18 cellular contexts compared by ENCODE assay signal in genomic region chr12:66620026-66620425, GRCh38.
"Had no signal": no experiment of that assay in that cellular context is flagged by ENCODE, and none has a peak within 500 bp of the region (broad histone marks: within the 10 kb centered on the region; RNA-seq: fewer than 3 reads in every experiment).

No MANE protein-coding gene starts in this region.

- DNase-seq: activated CD4-positive, alpha-beta memory T cell treated with anti-CD3 and anti-CD28 coated beads, Interleukin-2, amount 10 ng/mL, durations not matched to agents 7 days and 5 days; activated CD4-positive, alpha-beta T cell treated with anti-CD3 and anti-CD28 coated beads for 4 hours; activated effector memory CD4-positive, alpha-beta T cell treated with anti-CD3 and anti-CD28 coated beads, Interleukin-2, amount 50 U/mL, for 16 hours; activated T-cell treated with anti-CD3 and anti-CD28 coated beads, Interleukin-2, amount 50 U/mL, for 4 hours; adrenal gland; caudate nucleus; hippocampal formation; nephron progenitor cell; psoas muscle; stimulated activated CD4-positive, alpha-beta T cell treated with anti-CD3 and anti-CD28 coated beads, Interleukin-12 subunit alpha, Interleukin-12 subunit beta, amount 100 ng/mL, for 4 hours; stimulated activated CD4-positive, alpha-beta T cell treated with anti-CD3 and anti-CD28 coated beads, Interleukin-2, amount 100 ng/mL, for 24 hours; T-helper 2 cell had no signal

- H3K27ac Mint-ChIP-seq: activated CD4-positive, alpha-beta memory T cell treated with anti-CD3 and anti-CD28 coated beads, Interleukin-2, amount 10 ng/mL, durations not matched to agents 7 days and 5 days; activated naive CD4-positive, alpha-beta T cell treated with anti-CD3 and anti-CD28 coated beads, Interleukin-2, amount 50 U/mL, for 24 hours; WTC11 had no signal

- H3K9me3 ChIP-seq: adrenal gland, psoas muscle, thoracic aorta had no signal

- H3K27me3 ChIP-seq: adrenal gland had no signal

- H3K9me3 Mint-ChIP-seq: activated CD4-positive, alpha-beta memory T cell treated with anti-CD3 and anti-CD28 coated beads, Interleukin-2, amount 10 ng/mL, durations not matched to agents 7 days and 5 days; activated naive CD4-positive, alpha-beta T cell treated with anti-CD3 and anti-CD28 coated beads, Interleukin-2, amount 50 U/mL, for 24 hours; activated T-cell treated with anti-CD3 and anti-CD28 coated beads, Interleukin-2, amount 50 U/mL, for 4 hours; nephron progenitor cell; WTC11 had no signal

- H3K4me1 ChIP-seq: adrenal gland, psoas muscle had no signal

- H3K27me3 Mint-ChIP-seq: activated naive CD4-positive, alpha-beta T cell treated with anti-CD3 and anti-CD28 coated beads, Interleukin-2, amount 50 U/mL, for 24 hours had no signal

- ATAC-seq: activated T-cell treated with anti-CD3 and anti-CD28 coated beads, Interleukin-2, amount 50 U/mL, for 4 hours; esophagus mucosa; psoas muscle; sciatic nerve; WTC11 had no signal

- FAIRE-seq: colon had no signal

- H3K4me1 Mint-ChIP-seq: activated CD4-positive, alpha-beta memory T cell treated with anti-CD3 and anti-CD28 coated beads, Interleukin-2, amount 10 ng/mL, durations not matched to agents 7 days and 5 days had no signal

- H3K36me3 ChIP-seq: adrenal gland, thoracic aorta had no signal

- H3K27ac ChIP-seq: adrenal gland, psoas muscle, thoracic aorta had no signal

- H3K36me3 Mint-ChIP-seq: activated naive CD4-positive, alpha-beta T cell treated with anti-CD3 and anti-CD28 coated beads, Interleukin-2, amount 50 U/mL, for 24 hours; WTC11 had no signal

- H3K4me3 Mint-ChIP-seq: activated CD4-positive, alpha-beta memory T cell treated with anti-CD3 and anti-CD28 coated beads, Interleukin-2, amount 10 ng/mL, durations not matched to agents 7 days and 5 days; activated naive CD4-positive, alpha-beta T cell treated with anti-CD3 and anti-CD28 coated beads, Interleukin-2, amount 50 U/mL, for 24 hours; activated T-cell treated with anti-CD3 and anti-CD28 coated beads, Interleukin-2, amount 50 U/mL, for 4 hours; nephron progenitor cell; WTC11 had no signal

- H3K4me3 ChIP-seq: adrenal gland, psoas muscle, thoracic aorta had no signal
